In genomic region chr6:75483136-75483952, GRCh38 we compare ENCODE assay signal across 20 cellular contexts. TPM values are rescaled to one million over a fixed set of nuclear protein-coding genes. Genes with fewer than 3 reads are reported as not detected.
"Had no signal": no experiment of that assay in that cellular context is flagged by ENCODE, and none has a peak within 500 bp of the region (broad histone marks: within the 10 kb centered on the region; RNA-seq: fewer than 3 reads in every experiment).

No MANE protein-coding gene starts in this region.

- H3K27ac Mint-ChIP-seq: activated CD8-positive, alpha-beta memory T cell treated with anti-CD3 and anti-CD28 coated beads, Interleukin-2, amount 10 ng/mL, durations not matched to agents 7 days and 5 days; activated naive CD8-positive, alpha-beta T cell; mesothelial cell of epicardium; naive thymus-derived CD4-positive, alpha-beta T cell; stimulated activated naive CD8-positive, alpha-beta T cell treated with anti-CD3 and anti-CD28 coated beads, Interleukin-15, Interleukin-2, amounts not matched to agents 100 ng/mL and 50 ng/mL, for 24 hours; T-helper 2 cell treated with Interferon-gamma antibody and Interleukin-4, amounts not matched to agents 5 μg/mL and 100 μg/mL, for 36 hours had no signal

- H3K9me3 Mint-ChIP-seq: activated T-cell treated with anti-CD3 and anti-CD28 coated beads, Interleukin-2, amount 50 U/mL, for 4 hours; mesothelial cell of epicardium; naive thymus-derived CD4-positive, alpha-beta T cell; stimulated activated naive CD8-positive, alpha-beta T cell treated with anti-CD3 and anti-CD28 coated beads, Interleukin-15, Interleukin-2, amounts not matched to agents 100 ng/mL and 50 ng/mL, for 24 hours; T-helper 2 cell treated with Interferon-gamma antibody and Interleukin-4, amounts not matched to agents 5 μg/mL and 100 μg/mL, for 36 hours had no signal

- H3K4me3 ChIP-seq: hepatocyte, thoracic aorta had no signal

- H3K27me3 ChIP-seq: brain microvascular endothelial cell, hepatocyte had no signal

- H3K27ac ChIP-seq: brain microvascular endothelial cell, hepatocyte had no signal

- H3K9me3 ChIP-seq: thoracic aorta had no signal

- ATAC-seq: activated CD8-positive, alpha-beta memory T cell treated with anti-CD3 and anti-CD28 coated beads, Interleukin-2, amount 10 ng/mL, durations not matched to agents 7 days and 5 days; activated T-cell treated with anti-CD3 and anti-CD28 coated beads, Interleukin-2, amount 50 U/mL, for 4 hours; naive thymus-derived CD4-positive, alpha-beta T cell; sciatic nerve had no signal

- H3K4me1 Mint-ChIP-seq: naive thymus-derived CD4-positive, alpha-beta T cell had no signal

- H2AFZ ChIP-seq: hepatocyte had no signal

- H3K4me3 Mint-ChIP-seq: activated CD8-positive, alpha-beta memory T cell treated with anti-CD3 and anti-CD28 coated beads, Interleukin-2, amount 10 ng/mL, durations not matched to agents 7 days and 5 days; activated naive CD8-positive, alpha-beta T cell; activated T-cell treated with anti-CD3 and anti-CD28 coated beads, Interleukin-2, amount 50 U/mL, for 4 hours; mesothelial cell of epicardium; naive thymus-derived CD4-positive, alpha-beta T cell; stimulated activated naive CD8-positive, alpha-beta T cell treated with anti-CD3 and anti-CD28 coated beads, Interleukin-15, Interleukin-2, amounts not matched to agents 100 ng/mL and 50 ng/mL, for 24 hours; T-helper 2 cell treated with Interferon-gamma antibody and Interleukin-4, amounts not matched to agents 5 μg/mL and 100 μg/mL, for 36 hours had no signal

- H3K36me3 Mint-ChIP-seq: activated CD8-positive, alpha-beta memory T cell treated with anti-CD3 and anti-CD28 coated beads, Interleukin-2, amount 10 ng/mL, durations not matched to agents 7 days and 5 days; activated naive CD8-positive, alpha-beta T cell; mesothelial cell of epicardium; naive thymus-derived CD4-positive, alpha-beta T cell had no signal

- H3K36me3 ChIP-seq: brain microvascular endothelial cell, thoracic aorta had no signal

- H3K4me2 ChIP-seq: hepatocyte had no signal

- DNase-seq: activated CD4-positive, alpha-beta T cell treated with anti-CD3 and anti-CD28 coated beads, Interleukin-2, amount 50 U/mL, for 48 hours; activated CD4-positive, CD25-positive, alpha-beta regulatory T cell treated with anti-CD3 and anti-CD28 coated beads, Interleukin-2, amount 50 U/mL, for 72 hours; activated CD8-positive, alpha-beta memory T cell treated with anti-CD3 and anti-CD28 coated beads, Interleukin-2, amount 10 ng/mL, durations not matched to agents 7 days and 5 days; activated gamma-delta T cell; activated T-cell treated with anti-CD3 and anti-CD28 coated beads, Interleukin-2, amount 50 U/mL, for 4 hours; amygdala; brain microvascular endothelial cell; foreskin melanocyte; kidney; naive thymus-derived CD4-positive, alpha-beta T cell; posterior cingulate gyrus; stimulated activated CD4-positive, alpha-beta T cell treated with anti-CD3 and anti-CD28 coated beads, Interleukin-4, amount 100 ng/mL, for 24 hours; SW 1271 had no signal

RNA-seq across cellular contexts. Expression of gene FILIP1, which starts 10.3 kb away (rescaled TPM):
- total RNA-seq: activated CD8-positive, alpha-beta memory T cell treated with anti-CD3 and anti-CD28 coated beads, Interleukin-2, amount 10 ng/mL, durations not matched to agents 7 days and 5 days had no signal
